1 cellular context compared by ENCODE assay signal in the genomic region with DNA sequence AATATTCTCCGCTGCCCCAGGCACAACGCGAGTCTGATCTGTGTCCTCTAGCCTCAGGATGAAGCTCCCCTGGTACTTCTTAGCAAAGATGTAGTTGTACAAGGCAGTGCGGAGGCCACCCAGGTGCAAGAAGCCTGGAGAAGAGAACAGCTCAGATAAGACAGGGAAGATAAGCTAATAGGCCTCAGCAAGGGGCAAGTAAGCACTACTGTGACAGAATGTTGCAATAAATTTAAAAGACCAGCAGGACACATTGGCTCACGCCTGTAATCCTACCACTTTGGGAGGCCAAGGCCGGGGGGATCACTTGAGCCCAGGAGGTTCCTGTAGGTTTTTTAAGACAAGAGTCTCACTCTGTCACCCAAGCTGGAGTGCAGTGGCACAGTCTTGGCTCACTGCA.
TF ChIP-seq lines count a peak whose summit lies in the region.

No MANE protein-coding gene starts in this region.

TF ChIP-seq in HepG2, 621 proteins besides CTCF, POLR2A, EP300 and RAD21:
- TF ChIP-seq, protein P1, sequence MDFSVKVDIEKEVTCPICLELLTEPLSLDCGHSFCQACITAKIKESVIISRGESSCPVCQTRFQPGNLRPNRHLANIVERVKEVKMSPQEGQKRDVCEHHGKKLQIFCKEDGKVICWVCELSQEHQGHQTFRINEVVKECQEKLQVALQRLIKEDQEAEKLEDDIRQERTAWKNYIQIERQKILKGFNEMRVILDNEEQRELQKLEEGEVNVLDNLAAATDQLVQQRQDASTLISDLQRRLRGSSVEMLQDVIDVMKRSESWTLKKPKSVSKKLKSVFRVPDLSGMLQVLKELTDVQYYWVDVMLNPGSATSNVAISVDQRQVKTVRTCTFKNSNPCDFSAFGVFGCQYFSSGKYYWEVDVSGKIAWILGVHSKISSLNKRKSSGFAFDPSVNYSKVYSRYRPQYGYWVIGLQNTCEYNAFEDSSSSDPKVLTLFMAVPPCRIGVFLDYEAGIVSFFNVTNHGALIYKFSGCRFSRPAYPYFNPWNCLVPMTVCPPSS (IDR thresholded peaks at IDR 0.05): no peak
- TF ChIP-seq, protein P2, sequence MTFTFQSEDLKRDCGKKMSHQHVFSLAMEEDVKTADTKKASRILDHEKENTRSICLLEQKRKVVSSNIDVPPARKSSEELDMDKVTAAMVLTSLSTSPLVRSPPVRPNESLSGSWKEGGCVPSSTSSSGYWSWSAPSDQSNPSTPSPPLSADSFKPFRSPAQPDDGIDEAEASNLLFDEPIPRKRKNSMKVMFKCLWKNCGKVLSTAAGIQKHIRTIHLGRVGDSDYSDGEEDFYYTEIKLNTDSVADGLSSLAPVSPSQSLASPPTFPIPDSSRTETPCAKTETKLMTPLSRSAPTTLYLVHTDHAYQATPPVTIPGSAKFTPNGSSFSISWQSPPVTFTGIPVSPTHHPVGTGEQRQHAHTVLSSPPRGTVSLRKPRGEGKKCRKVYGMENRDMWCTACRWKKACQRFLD (CRISPR knock-in tag; IDR thresholded peaks at IDR 0.05; ENCODE audit: borderline replicate concordance): 0 out of 2 replicates have a peak, but pooled peaks have one; percentile 41
- no peak for TF ChIP-seq SNAI1 (CRISPR knock-in tag; IDR thresholded peaks at IDR 0.05; ENCODE audit: borderline replicate concordance)
- TF ChIP-seq NR3C1 (CRISPR knock-in tag; IDR thresholded peaks at IDR 0.05): no peak
- 0 out of 2 replicates have a peak, but pooled peaks have one; percentile 25 for TF ChIP-seq GLI4 (CRISPR knock-in tag; IDR thresholded peaks at IDR 0.05; ENCODE audit: borderline replicate concordance)
- TF ChIP-seq EED (CRISPR knock-in tag; IDR thresholded peaks at IDR 0.05): no peak
- no peak for TF ChIP-seq SRSF1 (optimal IDR thresholded peaks at IDR 0.05; ENCODE audit: low read depth, low read length)
- peak; percentile 29; the same call in 1 of the 2 replicates for TF ChIP-seq CEBPB (IDR thresholded peaks at IDR 0.05; ENCODE audit: borderline replicate concordance, low read depth, low read length)
